26 cellular contexts compared by ENCODE assay signal in the genomic region with DNA sequence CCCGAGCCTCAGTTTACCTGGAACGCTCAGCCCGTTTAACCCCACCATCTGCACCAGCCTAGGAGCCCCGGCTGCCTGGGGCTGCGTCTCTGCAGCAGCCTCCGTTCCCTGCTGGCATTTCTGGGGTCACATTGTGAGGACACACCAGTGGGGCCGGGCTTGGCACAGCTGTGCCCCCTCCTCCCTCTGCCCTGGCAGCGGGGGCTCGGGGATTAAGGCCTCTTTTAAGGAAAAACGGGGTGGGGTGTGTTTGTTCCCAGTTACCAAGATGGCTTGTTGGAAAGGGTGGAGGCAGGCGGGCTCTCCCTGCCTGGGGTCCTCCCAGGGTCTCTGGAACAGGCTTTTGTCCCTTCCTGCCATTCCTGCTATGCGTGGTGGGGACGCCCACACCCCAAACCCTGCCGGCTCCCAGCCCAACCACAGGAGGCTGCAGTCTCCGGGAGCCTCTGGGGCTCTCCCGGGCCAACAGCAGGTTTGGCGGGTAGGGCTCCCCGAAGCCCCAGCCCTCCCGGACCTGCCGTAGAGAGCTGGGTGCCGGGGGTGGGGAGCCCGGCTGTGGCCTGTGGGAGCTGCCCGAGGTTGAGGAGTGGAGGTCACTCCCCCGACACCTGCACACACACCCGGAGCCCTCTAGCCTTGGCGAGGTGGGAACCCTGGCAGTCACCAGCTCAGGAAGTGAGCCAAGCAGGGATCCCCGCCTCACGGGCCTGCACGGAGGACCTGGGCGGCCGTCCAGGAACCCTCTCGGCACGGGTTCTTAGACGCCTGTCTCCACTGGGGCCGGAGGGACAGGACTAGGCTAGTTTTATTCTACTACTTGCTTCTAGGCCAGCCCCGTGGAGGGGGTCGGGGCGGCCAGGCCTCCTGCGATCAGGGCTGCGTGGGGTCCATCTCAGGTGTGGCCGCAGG. TPM values are rescaled to one million over a fixed set of nuclear protein-coding genes. Genes with fewer than 3 reads are reported as not detected.
DNase-seq lines count a peak whose midpoint lies in the region; ATAC-seq and TF ChIP-seq lines count a peak whose summit lies in the region.
"Had no signal": no experiment of that assay in that cellular context is flagged by ENCODE, and none has a peak within 500 bp of the region (broad histone marks: within the 10 kb centered on the region; RNA-seq: fewer than 3 reads in every experiment).

No MANE protein-coding gene starts in this region.

- no peaks in the 10 kb centered on the region for H3K9me3 ChIP-seq in osteoblast (ENCODE audit: low read depth, low read length)
- H3K9me3 ChIP-seq: right lobe of liver had no signal

- peaks cover 5% of the 10 kb centered on the region for H3K27me3 Mint-ChIP-seq in GM23338 (ENCODE audit: insufficient read depth, low read depth, poor library complexity)
- H3K27me3 Mint-ChIP-seq: activated CD4-positive, alpha-beta memory T cell treated with anti-CD3 and anti-CD28 coated beads for 36 hours; CD4-positive, alpha-beta memory T cell had no signal

- H4K20me1 ChIP-seq in GM23338 (replicated peaks; ENCODE audit: insufficient read depth) = no peaks in the 10 kb centered on the region
- H4K20me1 ChIP-seq in osteoblast (ENCODE audit: insufficient read depth, low read length) = no peaks in the 10 kb centered on the region

- no peak overlapping the region for H2AFZ ChIP-seq in GM23338
- H2AFZ ChIP-seq in osteoblast (ENCODE audit: low read length) = no peak overlapping the region

- ATAC-seq in GM23338 (peak; percentile 85), foreskin keratinocyte (peak; percentile 31)
- ATAC-seq: activated CD4-positive, CD25-positive, alpha-beta regulatory T cell treated with anti-CD3 and anti-CD28 coated beads, Interleukin-2, amount 50 U/mL, for 24 hours; HCT116; stimulated activated effector memory CD8-positive, alpha-beta T cell treated with anti-CD3 and anti-CD28 coated beads, Interleukin-12 subunit alpha, Interleukin-12 subunit beta, amount 100 ng/mL, for 72 hours had no signal

- H3K79me2 ChIP-seq in GM23338 (replicated peaks; ENCODE audit: insufficient read depth) (no peaks in the 10 kb centered on the region), osteoblast (ENCODE audit: insufficient read depth, low read length) (no peaks in the 10 kb centered on the region)

- H3K4me2 ChIP-seq in GM23338 = no peak overlapping the region
- H3K4me2 ChIP-seq in osteoblast (ENCODE audit: insufficient read depth, low read length) = no peak overlapping the region

- H3K36me3 ChIP-seq in GM23338 (ENCODE audit: insufficient read depth) (no peaks in the 10 kb centered on the region), osteoblast (ENCODE audit: insufficient read depth, low read length) (no peaks in the 10 kb centered on the region)
- H3K36me3 ChIP-seq: brain microvascular endothelial cell, right lobe of liver had no signal

- H3K4me1 Mint-ChIP-seq in GM23338 = peaks cover 5% of the 10 kb centered on the region; the same call in 2 of the 3 replicates

- DNase-seq in DMS79 treated with DMSO at 0.1 percent for 48 hours (lab: John Stamatoyannopoulos, UW) = peak; percentile 17
- no peak for DNase-seq in DMS79 (lab: John Stamatoyannopoulos, UW)
- DNase-seq in GM23338 (ENCODE audit: low spot score) = peak; percentile 51
- DNase-seq in foreskin keratinocyte = no peak
- DNase-seq in osteoblast (ENCODE audit: insufficient read length, low spot score, missing footprints) = peak; percentile 83
- DNase-seq in GM03348 (ENCODE audit: low spot score) = no peak
- DNase-seq in cerebellum (ENCODE audit: low spot score) = no peak
- DNase-seq in NCI-H1436 treated with DMSO at 0.1 percent for 48 hours (lab: John Stamatoyannopoulos, UW) = no peak
- DNase-seq: 8988T; activated CD4-positive, alpha-beta memory T cell treated with anti-CD3 and anti-CD28 coated beads for 36 hours; activated CD8-positive, alpha-beta memory T cell treated with anti-CD3 and anti-CD28 coated beads, Interleukin-2, amount 50 U/mL, for 48 hours; activated naive CD4-positive, alpha-beta T cell treated with anti-CD3 and anti-CD28 coated beads, Interleukin-2, amount 10 ng/mL, durations not matched to agents 7 days and 5 days; brain microvascular endothelial cell; CD4-positive, alpha-beta memory T cell; DMS153; mammary epithelial cell; NCI-H1694 treated with DMSO at 0.1 percent for 48 hours; NCI-H526; right lobe of liver; stimulated activated CD4-positive, alpha-beta T cell treated with anti-CD3 and anti-CD28 coated beads, Interleukin-12 subunit alpha, Interleukin-12 subunit beta, amount 100 ng/mL, for 4 hours; stimulated activated CD4-positive, alpha-beta T cell treated with anti-CD3 and anti-CD28 coated beads, Interleukin-4, amount 100 ng/mL, for 1 hour had no signal

- no peaks in the 10 kb centered on the region; the same call in 2 of the 3 replicates for H3K9me3 Mint-ChIP-seq in GM23338
- H3K9me3 Mint-ChIP-seq: activated CD4-positive, alpha-beta memory T cell treated with anti-CD3 and anti-CD28 coated beads for 36 hours; CD4-positive, alpha-beta memory T cell; stimulated activated effector memory CD8-positive, alpha-beta T cell treated with anti-CD3 and anti-CD28 coated beads, Interleukin-12 subunit alpha, Interleukin-12 subunit beta, amount 100 ng/mL, for 72 hours; T-helper 1 cell treated with Interleukin-12 subunit alpha and Interleukin-12 subunit beta and Interleukin-4 antibody, amounts not matched to agents 30 μg/mL and 1 μg/mL, for 36 hours had no signal

- H3K4me3 ChIP-seq in GM23338 (no peak overlapping the region), osteoblast (ENCODE audit: insufficient read depth, low read length) (no peak overlapping the region)
- H3K4me3 ChIP-seq: right lobe of liver had no signal

- no peak overlapping the region for H3K27ac Mint-ChIP-seq in GM23338
- H3K27ac Mint-ChIP-seq: activated CD4-positive, alpha-beta memory T cell treated with anti-CD3 and anti-CD28 coated beads for 36 hours; activated naive CD4-positive, alpha-beta T cell treated with anti-CD3 and anti-CD28 coated beads, Interleukin-2, amount 10 ng/mL, durations not matched to agents 7 days and 5 days; CD4-positive, alpha-beta memory T cell; stimulated activated effector memory CD8-positive, alpha-beta T cell treated with anti-CD3 and anti-CD28 coated beads, Interleukin-12 subunit alpha, Interleukin-12 subunit beta, amount 100 ng/mL, for 72 hours; T-helper 1 cell treated with Interleukin-12 subunit alpha and Interleukin-12 subunit beta and Interleukin-4 antibody, amounts not matched to agents 30 μg/mL and 1 μg/mL, for 36 hours had no signal

- TF ChIP-seq CTCF in GM23338 (conservative IDR thresholded peaks at IDR 0.05; ENCODE audit: low read depth in 2 of 2) (no peak), foreskin keratinocyte (conservative IDR thresholded peaks at IDR 0.05) (no peak), osteoblast (IDR thresholded peaks at IDR 0.05; ENCODE audit: extremely low read depth, low read depth, low read length) (no peak)

- H3K36me3 Mint-ChIP-seq in GM23338 (ENCODE audit: low read depth) = no peaks in the 10 kb centered on the region
- H3K36me3 Mint-ChIP-seq: activated CD4-positive, alpha-beta memory T cell treated with anti-CD3 and anti-CD28 coated beads for 36 hours; activated naive CD4-positive, alpha-beta T cell treated with anti-CD3 and anti-CD28 coated beads, Interleukin-2, amount 10 ng/mL, durations not matched to agents 7 days and 5 days; CD4-positive, alpha-beta memory T cell; stimulated activated effector memory CD8-positive, alpha-beta T cell treated with anti-CD3 and anti-CD28 coated beads, Interleukin-12 subunit alpha, Interleukin-12 subunit beta, amount 100 ng/mL, for 72 hours had no signal

- H3K27ac ChIP-seq in GM23338 (ENCODE audit: low read depth) = no peak overlapping the region
- no peak overlapping the region for H3K27ac ChIP-seq in foreskin keratinocyte
- H3K27ac ChIP-seq in osteoblast (ENCODE audit: low read depth, low read length) = no peak overlapping the region
- H3K27ac ChIP-seq: brain microvascular endothelial cell, right lobe of liver had no signal

- no peaks in the 10 kb centered on the region for H3F3A ChIP-seq in GM23338 (replicated peaks; ENCODE audit: low read depth)

- no peaks in the 10 kb centered on the region for H3K4me1 ChIP-seq in GM23338 (ENCODE audit: insufficient read depth)
- no peaks in the 10 kb centered on the region for H3K4me1 ChIP-seq in foreskin keratinocyte
- no peaks in the 10 kb centered on the region for H3K4me1 ChIP-seq in osteoblast (ENCODE audit: insufficient read depth, low read length)
- H3K4me1 ChIP-seq: right lobe of liver had no signal

- H3K27me3 ChIP-seq in GM23338 (ENCODE audit: insufficient read depth) (no peaks in the 10 kb centered on the region), foreskin keratinocyte (peaks cover 12% of the 10 kb centered on the region), osteoblast (ENCODE audit: insufficient read depth, low read length) (no peaks in the 10 kb centered on the region)
- H3K27me3 ChIP-seq: brain microvascular endothelial cell, right lobe of liver had no signal

- H3K9me2 ChIP-seq in GM23338 (ENCODE audit: insufficient read depth) = no peaks in the 10 kb centered on the region

- no peak overlapping the region; the same call in 2 of the 3 replicates for H3K4me3 Mint-ChIP-seq in GM23338
- H3K4me3 Mint-ChIP-seq: activated CD4-positive, alpha-beta memory T cell treated with anti-CD3 and anti-CD28 coated beads for 36 hours; activated naive CD4-positive, alpha-beta T cell treated with anti-CD3 and anti-CD28 coated beads, Interleukin-2, amount 10 ng/mL, durations not matched to agents 7 days and 5 days; CD4-positive, alpha-beta memory T cell; stimulated activated effector memory CD8-positive, alpha-beta T cell treated with anti-CD3 and anti-CD28 coated beads, Interleukin-12 subunit alpha, Interleukin-12 subunit beta, amount 100 ng/mL, for 72 hours; T-helper 1 cell treated with Interleukin-12 subunit alpha and Interleukin-12 subunit beta and Interleukin-4 antibody, amounts not matched to agents 30 μg/mL and 1 μg/mL, for 36 hours had no signal

RNA-seq across cellular contexts. Expression of a gene that starts 36.9 kb away (rescaled TPM):
- total RNA-seq in GM23338 (2014; rRNA removed; shearing (Covaris generic)) = 12.3 and 15.2 TPM in 2 replicates
- 15.8 and 16.6 TPM in 2 replicates for polyA plus RNA-seq in GM23338 (2016; fragmentation: Nextera tagmentation; extraction: Ambion mirVana)
- 39.5 and 40.9 TPM in 2 replicates for total RNA-seq in foreskin keratinocyte
- 49.8 and 51.1 TPM in 2 replicates for polyA plus RNA-seq in foreskin keratinocyte
- 41.8 and 46.3 TPM in 2 replicates for total RNA-seq in osteoblast
- total RNA-seq in cerebellum = 3.8 TPM
- polyA plus RNA-seq: neural cell had no signal

RNA-seq across cellular contexts. Expression of a gene that starts 56.0 kb away (rescaled TPM):
- total RNA-seq in GM23338 (2014; rRNA removed; shearing (Covaris generic)) = 190 and 255 TPM in 2 replicates
- polyA plus RNA-seq in GM23338 (2016; fragmentation: Nextera tagmentation; extraction: Ambion mirVana) = 40.1 and 40.9 TPM in 2 replicates
- 134 and 170 TPM in 2 replicates for total RNA-seq in foreskin keratinocyte
- polyA plus RNA-seq in foreskin keratinocyte = 74.5 and 96.6 TPM in 2 replicates
- 24.2 and 24.6 TPM in 2 replicates for total RNA-seq in osteoblast
- 51.5 TPM for total RNA-seq in cerebellum

Comparison
In these comparisons a context has a peak if more than half of its experiments do, and no peak if none do; other contexts are left out.
1. DNase-seq: peak in DMS79 treated with DMSO at 0.1 percent for 48 hours (single experiment), GM23338 (single experiment) and osteoblast (single experiment); none in DMS79 (single experiment), foreskin keratinocyte (0 of 2), GM03348 (single experiment), cerebellum (single experiment) and NCI-H1436 treated with DMSO at 0.1 percent for 48 hours (single experiment).